1 cellular context compared by ENCODE assay signal in the genomic region with DNA sequence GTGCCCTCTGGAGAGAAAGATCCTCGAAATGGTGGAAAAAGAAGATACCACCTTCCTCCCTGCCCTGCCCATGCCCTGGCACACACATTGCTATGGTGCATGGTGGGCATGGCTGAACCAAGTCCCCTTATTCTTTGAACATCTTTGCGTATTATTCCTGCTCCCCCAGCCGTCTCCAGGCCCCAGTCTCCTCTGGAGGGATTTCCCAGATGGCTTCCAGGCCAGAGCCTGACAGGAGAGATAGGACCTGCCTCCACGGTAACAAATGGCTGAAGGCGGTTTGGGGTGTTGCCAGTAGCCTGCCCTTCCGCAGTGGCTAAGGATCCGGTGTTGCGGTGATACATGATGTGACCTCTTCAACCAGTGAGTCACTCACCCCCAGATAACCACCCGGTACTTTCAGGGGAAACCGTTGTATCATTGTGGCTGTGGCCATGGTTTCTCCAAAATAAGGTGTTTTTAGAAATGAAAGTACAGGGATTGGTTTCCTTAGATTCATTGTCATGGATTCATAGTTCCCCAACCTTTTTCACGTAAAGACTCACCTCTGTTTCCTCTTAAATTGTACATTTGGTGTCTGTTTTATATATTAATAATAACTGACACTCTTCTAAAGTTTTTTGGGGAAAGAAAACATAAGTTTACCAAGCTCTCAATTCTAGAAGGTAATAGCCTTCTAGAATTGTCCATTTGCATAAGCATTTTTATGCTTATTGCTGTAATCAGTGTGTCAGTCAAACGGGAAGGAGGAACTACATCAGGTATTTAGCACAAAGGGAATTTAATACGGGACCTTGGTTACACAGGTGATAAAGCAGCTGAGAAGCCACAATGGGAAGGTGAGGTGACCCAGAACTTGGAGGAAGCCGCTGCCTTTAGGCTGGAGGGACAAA.
A peak's percentile ranks its signal among the peaks of the same experiment; 100 is the strongest.
TF ChIP-seq lines count a peak whose summit lies in the region.

No MANE protein-coding gene starts in this region.

TF ChIP-seq in K562, 482 proteins besides CTCF, POLR2A, EP300 and RAD21 (continued from another document and continues in another):
- TF ChIP-seq NR2C2 (CRISPR knock-in tag; IDR thresholded peaks at IDR 0.05), result no peak
- peak; percentile 94 for TF ChIP-seq NR2C2 (tag; IDR thresholded peaks at IDR 0.05)
- peak; percentile 63 to 81 for TF ChIP-seq AFF1 (IDR thresholded peaks at IDR 0.05; ENCODE audit: low read depth in 1 of 2, partially characterized antibody in 2 of 2)
- no peak for TF ChIP-seq MED1 (CRISPR knock-in tag; IDR thresholded peaks at IDR 0.05; ENCODE audit: borderline replicate concordance)
- TF ChIP-seq JUNB (CRISPR knock-in tag; conservative IDR thresholded peaks at IDR 0.05), result peak; percentile 85
- TF ChIP-seq ZNF175 (CRISPR knock-in tag; IDR thresholded peaks at IDR 0.05; ENCODE audit: low read depth), result peak; percentile 53; the same call in 1 of the 2 replicates
- TF ChIP-seq GATAD2B (IDR thresholded peaks at IDR 0.05; ENCODE audit: borderline replicate concordance), result peak; percentile 73
- TF ChIP-seq ZNF316 (IDR thresholded peaks at IDR 0.05), result peak; percentile 64; the same call in 1 of the 2 replicates
- peak in 1 of 2 experiments; percentile 84; a peak in 3 of 4 replicates for TF ChIP-seq MNT (conservative IDR thresholded peaks at IDR 0.05)
- TF ChIP-seq NEUROD1 (IDR thresholded peaks at IDR 0.05; ENCODE audit: borderline replicate concordance, low read depth, low read length, partially characterized antibody), result peak; percentile 96
- peak in 2 of 3 experiments; percentile 78 to 88 for TF ChIP-seq YY1 (IDR thresholded peaks at IDR 0.05; ENCODE audit: borderline replicate concordance in 1 of 3, control insufficient read depth in 1 of 3, extremely low read depth in 1 of 3, insufficient read depth in 3 of 3, insufficient read length in 1 of 3, insufficient replicate concordance in 2 of 3, low read depth in 1 of 3, low read length in 2 of 3)
- TF ChIP-seq, protein P1, sequence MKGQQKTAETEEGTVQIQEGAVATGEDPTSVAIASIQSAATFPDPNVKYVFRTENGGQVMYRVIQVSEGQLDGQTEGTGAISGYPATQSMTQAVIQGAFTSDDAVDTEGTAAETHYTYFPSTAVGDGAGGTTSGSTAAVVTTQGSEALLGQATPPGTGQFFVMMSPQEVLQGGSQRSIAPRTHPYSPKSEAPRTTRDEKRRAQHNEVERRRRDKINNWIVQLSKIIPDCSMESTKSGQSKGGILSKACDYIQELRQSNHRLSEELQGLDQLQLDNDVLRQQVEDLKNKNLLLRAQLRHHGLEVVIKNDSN (CRISPR knock-in tag; IDR thresholded peaks at IDR 0.05), result no peak
- no peak for TF ChIP-seq IRF9 (tag; IDR thresholded peaks at IDR 0.05)
- TF ChIP-seq CREB3L1 (IDR thresholded peaks at IDR 0.05; ENCODE audit: borderline replicate concordance, low read depth), result peak; percentile 48; the same call in 1 of the 2 replicates
- peak; percentile 84 for TF ChIP-seq CC2D1A (IDR thresholded peaks at IDR 0.05)
- TF ChIP-seq SREBF1 (IDR thresholded peaks at IDR 0.05; ENCODE audit: borderline replicate concordance, low read depth, low read length), result no peak
- peak; percentile 73; the same call in 1 of the 2 replicates for TF ChIP-seq ERF (CRISPR knock-in tag; IDR thresholded peaks at IDR 0.05)
- TF ChIP-seq ETV6 (IDR thresholded peaks at IDR 0.05; ENCODE audit: borderline replicate concordance in 1 of 2, low read depth in 2 of 2, low read length in 1 of 2), result peak in 1 of 2 experiments; percentile 83; a peak in 2 of 4 replicates
- no peak for TF ChIP-seq ETV6 (CRISPR knock-in tag; IDR thresholded peaks at IDR 0.05; ENCODE audit: borderline replicate concordance)
- TF ChIP-seq SMC3 (conservative IDR thresholded peaks at IDR 0.05; ENCODE audit: insufficient read depth, low read depth, low read length), result peak; percentile 16; the same call in 1 of the 2 replicates
- no peak for TF ChIP-seq ZNF436 (CRISPR knock-in tag; IDR thresholded peaks at IDR 0.05)
- TF ChIP-seq CSDE1 (IDR thresholded peaks at IDR 0.05), result no peak
- peak in 1 of 2 experiments; percentile 88; a peak in 2 of 4 replicates for TF ChIP-seq ZNF318 (IDR thresholded peaks at IDR 0.05; ENCODE audit: borderline replicate concordance in 1 of 2, low read depth in 1 of 2)
- TF ChIP-seq, protein P2, sequence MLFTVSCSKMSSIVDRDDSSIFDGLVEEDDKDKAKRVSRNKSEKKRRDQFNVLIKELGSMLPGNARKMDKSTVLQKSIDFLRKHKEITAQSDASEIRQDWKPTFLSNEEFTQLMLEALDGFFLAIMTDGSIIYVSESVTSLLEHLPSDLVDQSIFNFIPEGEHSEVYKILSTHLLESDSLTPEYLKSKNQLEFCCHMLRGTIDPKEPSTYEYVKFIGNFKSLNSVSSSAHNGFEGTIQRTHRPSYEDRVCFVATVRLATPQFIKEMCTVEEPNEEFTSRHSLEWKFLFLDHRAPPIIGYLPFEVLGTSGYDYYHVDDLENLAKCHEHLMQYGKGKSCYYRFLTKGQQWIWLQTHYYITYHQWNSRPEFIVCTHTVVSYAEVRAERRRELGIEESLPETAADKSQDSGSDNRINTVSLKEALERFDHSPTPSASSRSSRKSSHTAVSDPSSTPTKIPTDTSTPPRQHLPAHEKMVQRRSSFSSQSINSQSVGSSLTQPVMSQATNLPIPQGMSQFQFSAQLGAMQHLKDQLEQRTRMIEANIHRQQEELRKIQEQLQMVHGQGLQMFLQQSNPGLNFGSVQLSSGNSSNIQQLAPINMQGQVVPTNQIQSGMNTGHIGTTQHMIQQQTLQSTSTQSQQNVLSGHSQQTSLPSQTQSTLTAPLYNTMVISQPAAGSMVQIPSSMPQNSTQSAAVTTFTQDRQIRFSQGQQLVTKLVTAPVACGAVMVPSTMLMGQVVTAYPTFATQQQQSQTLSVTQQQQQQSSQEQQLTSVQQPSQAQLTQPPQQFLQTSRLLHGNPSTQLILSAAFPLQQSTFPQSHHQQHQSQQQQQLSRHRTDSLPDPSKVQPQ (CRISPR knock-in tag; IDR thresholded peaks at IDR 0.05; ENCODE audit: borderline replicate concordance), result 0 out of 2 replicates have a peak, but pooled peaks have one; percentile 60
- peak; percentile 100 for TF ChIP-seq JUND (IDR thresholded peaks at IDR 0.05; ENCODE audit: borderline replicate concordance, low read depth, low read length)
- peak; percentile 99 for TF ChIP-seq JUND (tag; IDR thresholded peaks at IDR 0.05; ENCODE audit: borderline replicate concordance, low read depth, low read length)
- no peak for TF ChIP-seq ARID2 (IDR thresholded peaks at IDR 0.05)
- no peak for TF ChIP-seq BMI1 (IDR thresholded peaks at IDR 0.05; ENCODE audit: low read length)
